ENCODE assay signal across 7 cellular contexts in genomic region chr10:74081192-74081803, GRCh38.
DNase-seq lines count a peak whose midpoint lies in the region; ATAC-seq, FAIRE-seq and TF ChIP-seq lines count a peak whose summit lies in the region.

No MANE protein-coding gene starts in this region.

- H3K4me1 ChIP-seq in KMS-11 (ENCODE audit: low read depth, poor library complexity, severe bottlenecking) = peaks cover 56% of the 10 kb centered on the region

- H3K4me3 ChIP-seq in KMS-11 (IDR thresholded peaks at IDR 0.05; ENCODE audit: insufficient read depth, low read depth, low read length) (no peak overlapping the region), SU-DHL-6 (ENCODE audit: insufficient read depth, low read length, poor library complexity, severe bottlenecking) (no peak overlapping the region), bronchial epithelial cell (ENCODE audit: low read depth, low read length) (no peak overlapping the region)

- no peaks in the 10 kb centered on the region for H3K9me3 ChIP-seq in SU-DHL-6 (ENCODE audit: insufficient read depth, low read length)

- H3K9me2 ChIP-seq in SU-DHL-6 (replicated peaks; ENCODE audit: insufficient read depth, low read length) = no peaks in the 10 kb centered on the region

- H3K27me3 ChIP-seq in KMS-11 (ENCODE audit: insufficient read depth, low read depth) (no peaks in the 10 kb centered on the region), SU-DHL-6 (ENCODE audit: low read length) (no peaks in the 10 kb centered on the region), bronchial epithelial cell (ENCODE audit: control insufficient read depth, insufficient read depth, low read length) (no peaks in the 10 kb centered on the region)

- no peak for FAIRE-seq in bronchial epithelial cell (lab: Jason Lieb, UNC)

- ATAC-seq in left colon (peak; percentile 72), GM18870 (IDR thresholded peaks at IDR 0.05; ENCODE audit: unreplicated experiment) (no peak)

- peak; percentile 77 for TF ChIP-seq CTCF in KMS-11 (conservative IDR thresholded peaks at IDR 0.05; ENCODE audit: low read depth, low read length)
- peak; percentile 56 for TF ChIP-seq CTCF in SU-DHL-6 (IDR thresholded peaks at IDR 0.05; ENCODE audit: insufficient read depth, low read length, poor library complexity, severe bottlenecking)
- TF ChIP-seq CTCF in bronchial epithelial cell (IDR thresholded peaks at IDR 0.05; ENCODE audit: insufficient read depth, low read length, severe bottlenecking) = peak; percentile 77

- H4K20me1 ChIP-seq in KMS-11 (ENCODE audit: insufficient read depth) (no peaks in the 10 kb centered on the region), SU-DHL-6 (ENCODE audit: low read depth, low read length) (no peaks in the 10 kb centered on the region)

- in situ Hi-C loops in G401 (cut with HindIII; ENCODE audit: low sequenced_read_pairs) = no loop called here

- H2AFZ ChIP-seq in KMS-11 (ENCODE audit: low read depth) (no peak overlapping the region), SU-DHL-6 (ENCODE audit: low read depth, low read length, severe bottlenecking) (no peak overlapping the region)

- intact Hi-C loops in left colon (cut with DNase I, micrococcal nuclease) = loop anchor here in 1 of 2 donors (5.0 kb wide), 1 partner anchor 194 kb away; no protein-coding TSS in a partner anchor

- H3K27ac ChIP-seq in KMS-11 (no peak overlapping the region), SU-DHL-6 (ENCODE audit: low read depth, low read length) (no peak overlapping the region)

- peak; percentile 83 for DNase-seq in G401 (ENCODE audit: low spot score)
- DNase-seq in bronchial epithelial cell (ENCODE audit: low read depth) = peak; percentile 48
- peak in 1 of 2 donors; percentile 20 for DNase-seq in left colon
- DNase-seq in stimulated activated CD8-positive, alpha-beta memory T cell treated with anti-CD3 and anti-CD28 coated beads, Interleukin-12 subunit alpha, Interleukin-12 subunit beta, amount 100 ng/mL, for 1 hour (ENCODE audit: low read depth) = peak; percentile 20

- H3K4me2 ChIP-seq in KMS-11 = no peak overlapping the region
- no peak overlapping the region for H3K4me2 ChIP-seq in SU-DHL-6 (ENCODE audit: low read depth, low read length, poor library complexity, severe bottlenecking)

- H3K36me3 ChIP-seq in KMS-11 (ENCODE audit: insufficient read depth) (no peaks in the 10 kb centered on the region), SU-DHL-6 (ENCODE audit: low read length) (no peaks in the 10 kb centered on the region; the same call in 1 of the 2 replicates), bronchial epithelial cell (ENCODE audit: control insufficient read depth, insufficient read depth, low read length) (peaks cover 2% of the 10 kb centered on the region)

- H3K9ac ChIP-seq in KMS-11 (no peak overlapping the region), SU-DHL-6 (ENCODE audit: low read length) (no peak overlapping the region)

- H3F3A ChIP-seq in SU-DHL-6 (ENCODE audit: insufficient read depth) = no peaks in the 10 kb centered on the region

- H3K79me2 ChIP-seq in KMS-11 (ENCODE audit: insufficient read depth, low read depth) (no peaks in the 10 kb centered on the region), SU-DHL-6 (ENCODE audit: insufficient read depth, low read length) (no peaks in the 10 kb centered on the region)
